24 cellular contexts compared by ENCODE assay signal in genomic region chr10:35612385-35613106, GRCh38. TPM values are rescaled to one million over a fixed set of nuclear protein-coding genes. Genes with fewer than 3 reads are reported as not detected.
"Had no signal": no experiment of that assay in that cellular context is flagged by ENCODE, and none has a peak within 500 bp of the region (broad histone marks: within the 10 kb centered on the region; RNA-seq: fewer than 3 reads in every experiment).

No MANE protein-coding gene starts in this region.

- H3K36me3 ChIP-seq: ovary, right atrium auricular region had no signal

- FAIRE-seq: small intestine had no signal

- H3K9me3 Mint-ChIP-seq: neural crest cell had no signal

- H3K27me3 ChIP-seq: hepatocyte, ovary had no signal

- H3K4me1 Mint-ChIP-seq: neural crest cell had no signal

- H3K4me2 ChIP-seq: hepatocyte had no signal

- DNase-seq: cortex of kidney; dorsolateral prefrontal cortex; effector CD8-positive, alpha-beta T cell; foreskin melanocyte; left colon; mammary epithelial cell; mucosa of descending colon; naive thymus-derived CD8-positive, alpha-beta T cell; nucleus accumbens; ovary; small intestine; stimulated activated CD4-positive, alpha-beta T cell treated with anti-CD3 and anti-CD28 coated beads, Interleukin-12 subunit alpha, Interleukin-12 subunit beta, amount 100 ng/mL, for 4 hours; stimulated activated CD4-positive, alpha-beta T cell treated with anti-CD3 and anti-CD28 coated beads, Interleukin-2, amount 100 ng/mL, for 48 hours; stimulated activated naive CD4-positive, alpha-beta T cell treated with Interleukin-2 at 50 U/mL for 16 hours; trophoblast cell had no signal

- H3K4me3 ChIP-seq: dorsolateral prefrontal cortex, hepatocyte, mucosa of descending colon, ovary, right atrium auricular region had no signal

- ATAC-seq: left colon; mucosa of descending colon; naive thymus-derived CD8-positive, alpha-beta T cell had no signal

- H2AFZ ChIP-seq: hepatocyte had no signal

- H3K79me2 ChIP-seq: hepatocyte had no signal

- H3K9me3 ChIP-seq: mucosa of descending colon, right atrium auricular region had no signal

- H3K4me3 Mint-ChIP-seq: naive thymus-derived CD8-positive, alpha-beta T cell; neural crest cell had no signal

- H3K27ac ChIP-seq: dorsolateral prefrontal cortex, hepatocyte, ovary, right atrium auricular region had no signal

RNA-seq across cellular contexts. Expression of gene GJD4, which starts 7.4 kb away (rescaled TPM):
- total RNA-seq: kidney epithelial cell; left colon; lower leg skin; mammary epithelial cell; mesenteric fat pad; mucosa of descending colon; naive thymus-derived CD8-positive, alpha-beta T cell; neural crest cell; ovary; posterior vena cava; right atrium auricular region; urinary bladder had no signal
- polyA plus RNA-seq: esophagus; hepatocyte; mammary epithelial cell; naive thymus-derived CD8-positive, alpha-beta T cell; ovary; urinary bladder had no signal
